Comparison of ENCODE assay signal across 8 cellular contexts in the genomic region with DNA sequence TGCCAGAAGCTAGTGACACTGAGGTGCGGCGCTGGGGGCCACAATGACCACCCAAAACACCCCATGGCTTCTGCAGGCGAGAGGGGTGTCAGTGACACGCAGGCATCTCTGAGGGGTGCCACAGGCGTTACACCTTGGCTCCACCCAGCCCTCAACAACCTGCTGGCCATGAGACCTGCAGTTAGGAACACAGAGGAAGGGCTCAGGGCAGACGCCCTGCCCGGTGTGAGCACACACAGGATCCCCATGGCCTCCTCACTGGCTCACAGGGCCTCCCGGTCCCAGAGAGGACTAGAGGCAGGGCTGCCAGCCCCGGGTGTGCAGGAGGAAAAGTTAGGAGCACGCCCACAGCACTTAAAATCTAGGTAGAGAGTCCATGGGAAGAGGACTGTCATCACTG.
"Had no signal": no experiment of that assay in that cellular context is flagged by ENCODE, and none has a peak within 500 bp of the region (broad histone marks: within the 10 kb centered on the region; RNA-seq: fewer than 3 reads in every experiment).

No MANE protein-coding gene starts in this region.

- H3K9me3 ChIP-seq: gastroesophageal sphincter, pancreas, upper lobe of left lung had no signal

- DNase-seq: activated naive CD4-positive, alpha-beta T cell treated with anti-CD3 and anti-CD28 coated beads, Interleukin-2, amount 10 ng/mL, durations not matched to agents 7 days and 5 days; caudate nucleus; effector CD4-positive, alpha-beta T cell; mesendoderm; upper lobe of left lung had no signal

- H3K27me3 ChIP-seq: gastroesophageal sphincter, pancreas, upper lobe of left lung had no signal

- H3K4me3 ChIP-seq: coronary artery, gastroesophageal sphincter, pancreas, upper lobe of left lung had no signal

- H3K27ac ChIP-seq: coronary artery, gastroesophageal sphincter, pancreas, upper lobe of left lung had no signal
